ENCODE assay signal across 20 cellular contexts in genomic region chr7:70097639-70098038, GRCh38.
A peak's percentile ranks its signal among the peaks of the same experiment; 100 is the strongest.
DNase-seq lines count a peak whose midpoint lies in the region; FAIRE-seq and TF ChIP-seq lines count a peak whose summit lies in the region.
"Had no signal": no experiment of that assay in that cellular context is flagged by ENCODE, and none has a peak within 500 bp of the region (broad histone marks: within the 10 kb centered on the region; RNA-seq: fewer than 3 reads in every experiment).

No MANE protein-coding gene starts in this region.

- H3F3A ChIP-seq in Loucy (ENCODE audit: low read depth) (no peaks in the 10 kb centered on the region), SK-N-SH (replicated peaks; ENCODE audit: insufficient read depth) (peaks cover 18% of the 10 kb centered on the region)

- DNase-seq in NCI-H1417 (lab: John Stamatoyannopoulos, UW) (peak; percentile 41 to 83 (median 63)), NCI-H1417 treated with DMSO at 0.1 percent for 48 hours (lab: John Stamatoyannopoulos, UW) (no peak), NCI-H69 (lab: John Stamatoyannopoulos, UW) (peak; percentile 63), frontal cortex (ENCODE audit: low spot score in 2 of 2) (no peak), SK-N-SH (no peak), NCI-H1048 (lab: John Stamatoyannopoulos, UW) (no peak)
- DNase-seq: 8988T; Calu3; CD4-positive, alpha-beta memory T cell; GF-D8; H7; MG63; NCI-H2107; NCI-H446; NCI-H774; SHP77 treated with DMSO at 0.1 percent for 48 hours had no signal

- H2AFZ ChIP-seq in Loucy (ENCODE audit: low read length) (no peak overlapping the region), SK-N-SH (ENCODE audit: low read depth) (no peak overlapping the region)

- TF ChIP-seq CTCF in Loucy (conservative IDR thresholded peaks at IDR 0.05; ENCODE audit: low read length): no peak
- no peak for TF ChIP-seq CTCF in nephron (IDR thresholded peaks at IDR 0.05; ENCODE audit: unreplicated experiment in 3 of 3)
- no peak for TF ChIP-seq CTCF in SK-N-SH (IDR thresholded peaks at IDR 0.05)

- H3K9me2 ChIP-seq in Loucy (replicated peaks; ENCODE audit: low read depth, low read length) (no peaks in the 10 kb centered on the region), SK-N-SH (no peaks in the 10 kb centered on the region)

- H3K9ac ChIP-seq in Loucy (ENCODE audit: low read depth, low read length, poor library complexity, severe bottlenecking) (no peak overlapping the region), SK-N-SH (no peak overlapping the region)

- peaks cover 62% of the 10 kb centered on the region for H3K4me1 Mint-ChIP-seq in nephron
- H3K4me1 Mint-ChIP-seq: CD4-positive, alpha-beta memory T cell had no signal

- peaks cover 79% of the 10 kb centered on the region for H3K27me3 ChIP-seq in Loucy (ENCODE audit: insufficient read depth, low read length, poor library complexity, severe bottlenecking)
- no peaks in the 10 kb centered on the region for H3K27me3 ChIP-seq in SK-N-SH (ENCODE audit: insufficient read depth)
- H3K27me3 ChIP-seq: MG63 had no signal

- POLR2A ChIA-PET in SK-N-SH (lab: Yijun Ruan, JAX): no interaction called here

- H3K4me3 ChIP-seq in Loucy (ENCODE audit: low read length, poor library complexity, severe bottlenecking) (peak overlapping the region; percentile 14), SK-N-SH (ENCODE audit: low read depth in 2 of 2, low read length in 1 of 2) (no peak overlapping the region)
- H3K4me3 ChIP-seq: MG63 had no signal

- H3K36me3 ChIP-seq in Loucy (ENCODE audit: insufficient read depth, low read length): no peaks in the 10 kb centered on the region
- no peaks in the 10 kb centered on the region for H3K36me3 ChIP-seq in SK-N-SH (replicated peaks in 1 of 2; ENCODE audit: control insufficient read depth in 1 of 2, insufficient read depth in 2 of 2, low read length in 1 of 2)
- H3K36me3 ChIP-seq: MG63 had no signal

- peaks cover 15% of the 10 kb centered on the region for H3K4me1 ChIP-seq in Loucy (ENCODE audit: insufficient read depth, low read length, poor library complexity, severe bottlenecking)
- H3K4me1 ChIP-seq in SK-N-SH (ENCODE audit: control insufficient read depth in 1 of 2, insufficient read depth in 2 of 2, low read depth in 1 of 2, low read length in 1 of 2): peaks cover 26 to 28% of the 10 kb centered on the region in 2 experiments

- H3K79me2 ChIP-seq in Loucy (ENCODE audit: insufficient read depth, low read length) (no peaks in the 10 kb centered on the region), SK-N-SH (ENCODE audit: insufficient read depth) (no peaks in the 10 kb centered on the region)

- no peaks in the 10 kb centered on the region for H3K27me3 Mint-ChIP-seq in nephron (ENCODE audit: low read depth)
- H3K27me3 Mint-ChIP-seq: CD4-positive, alpha-beta memory T cell had no signal

- no peak for TF ChIP-seq EP300 in SK-N-SH (IDR thresholded peaks at IDR 0.05; ENCODE audit: borderline replicate concordance in 1 of 2, low read depth in 1 of 2, low read length in 1 of 2)

- H3K4me2 ChIP-seq in Loucy (ENCODE audit: low read depth, low read length, poor library complexity, severe bottlenecking) (peak overlapping the region; percentile 46), SK-N-SH (no peak overlapping the region)

- FAIRE-seq in frontal cortex (lab: Jason Lieb, UNC): no peak
- FAIRE-seq: GM12892, GM19239 had no signal

- peak overlapping the region; percentile 39 to 82 (median 82) for H3K27ac Mint-ChIP-seq in nephron
- H3K27ac Mint-ChIP-seq: CD4-positive, alpha-beta memory T cell had no signal

- H4K20me1 ChIP-seq in Loucy (ENCODE audit: insufficient read depth, low read length, poor library complexity, severe bottlenecking) (peaks cover 67% of the 10 kb centered on the region), SK-N-SH (ENCODE audit: insufficient read depth) (0 out of 2 replicates have a peak, but pooled peaks cover 7% of the 10 kb centered on the region)

- TF ChIP-seq RAD21 in SK-N-SH (IDR thresholded peaks at IDR 0.05; ENCODE audit: low read length): no peak

- no peak overlapping the region for H3K27ac ChIP-seq in SK-N-SH (ENCODE audit: low read depth in 2 of 2, low read length in 1 of 2)

- no peaks in the 10 kb centered on the region for H3K9me3 Mint-ChIP-seq in nephron
- H3K9me3 Mint-ChIP-seq: CD4-positive, alpha-beta memory T cell had no signal

- H3K9me3 ChIP-seq in Loucy (ENCODE audit: insufficient read depth, low read depth, low read length) (no peaks in the 10 kb centered on the region), SK-N-SH (no peaks in the 10 kb centered on the region)
- H3K9me3 ChIP-seq: MG63 had no signal

- 90% methylated on average over 2 of the region's 2 CpGs for WGBS in SK-N-SH (ENCODE audit: low lambda C conversion rate)

- CTCF ChIA-PET in SK-N-SH (lab: Yijun Ruan, JAX): interaction anchor here (0.6 to 1.8 kb wide), 6 partner anchors 36 to 1609 kb away, joined by 3 to 7 read pairs (median 4); no protein-coding TSS in a partner anchor

- no peak overlapping the region for H3K4me3 Mint-ChIP-seq in nephron
- H3K4me3 Mint-ChIP-seq: CD4-positive, alpha-beta memory T cell had no signal

- H3K36me3 Mint-ChIP-seq in nephron (ENCODE audit: low read depth): no peaks in the 10 kb centered on the region
- H3K36me3 Mint-ChIP-seq: CD4-positive, alpha-beta memory T cell had no signal

TF ChIP-seq in SK-N-SH, 30 proteins besides CTCF, POLR2A, EP300 and RAD21 (continues in another document):
- TF ChIP-seq RFX5 (IDR thresholded peaks at IDR 0.05; ENCODE audit: low read length) (no peak), MXI1 (IDR thresholded peaks at IDR 0.05; ENCODE audit: low read depth, low read length) (no peak), FOXM1 (IDR thresholded peaks at IDR 0.05; ENCODE audit: low read depth) (no peak), GABPA (IDR thresholded peaks at IDR 0.05; ENCODE audit: low read depth) (no peak), USF1 (IDR thresholded peaks at IDR 0.05; ENCODE audit: borderline replicate concordance, low read depth) (no peak), PBX3 (IDR thresholded peaks at IDR 0.05) (no peak), SMC3 (IDR thresholded peaks at IDR 0.05; ENCODE audit: low read depth, low read length) (no peak), ELF1 (IDR thresholded peaks at IDR 0.05) (no peak), RCOR1 (IDR thresholded peaks at IDR 0.05; ENCODE audit: low read length) (no peak; the same call in 1 of the 2 replicates), FOXJ3 (CRISPR knock-in tag; IDR thresholded peaks at IDR 0.05) (no peak), JUND (IDR thresholded peaks at IDR 0.05) (no peak), NRF1 (IDR thresholded peaks at IDR 0.05; ENCODE audit: low read depth, low read length) (no peak), POLR2AphosphoS5 (IDR thresholded peaks at IDR 0.05; ENCODE audit: low read depth, low read length) (no peak), MEF2A (IDR thresholded peaks at IDR 0.05; ENCODE audit: borderline replicate concordance, low read depth) (no peak), RXRA (IDR thresholded peaks at IDR 0.05; ENCODE audit: borderline replicate concordance, low read depth) (no peak)
- TF ChIP-seq, protein P1, sequence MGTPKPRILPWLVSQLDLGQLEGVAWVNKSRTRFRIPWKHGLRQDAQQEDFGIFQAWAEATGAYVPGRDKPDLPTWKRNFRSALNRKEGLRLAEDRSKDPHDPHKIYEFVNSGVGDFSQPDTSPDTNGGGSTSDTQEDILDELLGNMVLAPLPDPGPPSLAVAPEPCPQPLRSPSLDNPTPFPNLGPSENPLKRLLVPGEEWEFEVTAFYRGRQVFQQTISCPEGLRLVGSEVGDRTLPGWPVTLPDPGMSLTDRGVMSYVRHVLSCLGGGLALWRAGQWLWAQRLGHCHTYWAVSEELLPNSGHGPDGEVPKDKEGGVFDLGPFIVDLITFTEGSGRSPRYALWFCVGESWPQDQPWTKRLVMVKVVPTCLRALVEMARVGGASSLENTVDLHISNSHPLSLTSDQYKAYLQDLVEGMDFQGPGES (IDR thresholded peaks at IDR 0.05; ENCODE audit: low read depth, low read length): no peak

Comparison
In these comparisons a context has a peak if more than half of its experiments do, and no peak if none do; other contexts are left out.
1. DNase-seq: peak in NCI-H1417 (3 of 3) and NCI-H69 (single experiment); none in NCI-H1417 treated with DMSO at 0.1 percent for 48 hours (single experiment), frontal cortex (0 of 2), SK-N-SH (single experiment) and NCI-H1048 (single experiment).